Comparison of ENCODE assay signal across 1 cellular context in the genomic region with DNA sequence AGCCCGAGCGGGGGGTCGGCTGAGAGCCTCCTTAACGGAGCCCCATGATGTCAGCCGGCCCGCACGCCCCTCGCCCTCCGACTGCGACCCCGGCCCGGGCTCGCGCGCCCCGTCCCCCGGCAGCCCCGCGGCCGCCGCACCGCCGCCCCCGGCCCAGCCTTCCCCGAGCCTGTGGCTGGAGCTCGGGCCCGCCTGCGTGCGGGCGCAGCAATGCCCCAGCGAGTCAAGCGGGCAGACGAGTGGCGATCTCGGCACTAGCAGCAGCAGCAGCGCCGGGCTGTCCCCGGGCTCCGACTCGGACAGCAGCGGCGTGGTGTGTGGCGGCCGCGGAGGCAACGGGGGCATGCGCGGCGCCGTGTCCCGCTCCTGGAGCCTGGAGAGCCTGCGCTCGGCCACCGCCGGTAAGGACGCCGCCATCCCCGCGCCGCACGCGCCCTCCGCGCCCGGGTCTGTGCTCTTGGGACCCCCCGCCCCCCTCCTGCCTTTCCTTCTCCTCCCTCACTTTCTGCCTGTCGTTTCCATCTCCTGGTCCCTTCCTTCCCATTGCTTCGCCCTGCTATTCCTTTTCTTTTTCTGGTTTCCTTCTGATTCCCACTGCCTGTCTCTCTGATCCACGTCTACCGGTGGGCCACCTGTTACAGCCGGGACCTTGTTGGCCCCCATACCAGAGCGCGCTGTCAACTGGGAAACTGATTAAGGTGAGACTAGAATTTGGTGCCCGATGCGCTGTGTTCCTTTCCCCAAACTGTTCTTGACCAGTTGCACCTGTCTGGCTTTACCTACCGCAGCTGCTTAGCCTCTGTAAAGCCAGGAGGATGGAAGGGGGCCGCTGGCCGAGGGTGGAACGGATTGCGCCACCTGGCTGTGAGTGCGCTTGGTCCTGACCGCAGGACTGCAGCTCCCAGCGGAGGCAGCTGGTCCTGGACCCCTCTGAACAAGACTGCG.
TF ChIP-seq lines count a peak whose summit lies in the region.

No MANE protein-coding gene starts in this region.

TF ChIP-seq in GM12878, 131 proteins besides CTCF, POLR2A, EP300 and RAD21:
- TF ChIP-seq ZNF24 (IDR thresholded peaks at IDR 0.05), result no peak
- TF ChIP-seq RUNX3 (IDR thresholded peaks at IDR 0.05; ENCODE audit: low read length), result peak; percentile 25; the same call in 1 of the 2 replicates
